Comparison of ENCODE assay signal across 25 cellular contexts in genomic region chr3:140008693-140008980, GRCh38.
"Had no signal": no experiment of that assay in that cellular context is flagged by ENCODE, and none has a peak within 500 bp of the region (broad histone marks: within the 10 kb centered on the region; RNA-seq: fewer than 3 reads in every experiment).

No MANE protein-coding gene starts in this region.

- H3K27me3 ChIP-seq: ascending aorta, brain microvascular endothelial cell, dorsolateral prefrontal cortex, gastrocnemius medialis, heart left ventricle, left lung, uterus had no signal

- FAIRE-seq: TTC549 had no signal

- DNase-seq: activated CD4-positive, alpha-beta memory T cell treated with anti-CD3 and anti-CD28 coated beads for 36 hours; activated CD4-positive, alpha-beta T cell treated with anti-CD3 and anti-CD28 coated beads, Interleukin-2, amount 10 ng/mL, durations not matched to agents 24 days and 14 days; activated CD4-positive, CD25-positive, alpha-beta regulatory T cell treated with anti-CD3 and anti-CD28 coated beads, Interleukin-2, amount 50 U/mL, for 72 hours; activated CD8-positive, alpha-beta memory T cell treated with anti-CD3 and anti-CD28 coated beads, Interleukin-2, amount 50 U/mL, for 4 hours; activated gamma-delta T cell; activated naive CD4-positive, alpha-beta T cell treated with anti-CD3 and anti-CD28 coated beads, Interleukin-2, amount 10 ng/mL, durations not matched to agents 7 days and 5 days; activated naive CD8-positive, alpha-beta T cell treated with anti-CD3 and anti-CD28 coated beads, Interleukin-2, amount 10 ng/mL, durations not matched to agents 7 days and 5 days; activated T-cell treated with anti-CD3 and anti-CD28 coated beads, Interleukin-2, amount 50 U/mL, for 24 hours; brain microvascular endothelial cell; effector memory CD4-positive, alpha-beta T cell; gastrocnemius medialis; heart left ventricle; kidney glomerular epithelial cell; left lung; stimulated activated CD4-positive, alpha-beta T cell treated with anti-CD3 and anti-CD28 coated beads, Interleukin-12 subunit alpha, Interleukin-12 subunit beta, amount 100 ng/mL, for 4 hours; stimulated activated CD4-positive, alpha-beta T cell treated with anti-CD3 and anti-CD28 coated beads, Interleukin-4, amount 100 ng/mL, for 1 hour; T-helper 9 cell; uterus had no signal

- H3K9me3 ChIP-seq: ascending aorta, gastrocnemius medialis, heart left ventricle, left lung, uterus had no signal

- H3K4me3 ChIP-seq: ascending aorta, coronary artery, dorsolateral prefrontal cortex, gastrocnemius medialis, heart left ventricle, left lung, lung, skin epidermis, uterus had no signal

- H3K4me1 ChIP-seq: ascending aorta, left lung, uterus had no signal

- ATAC-seq: gastrocnemius medialis, heart left ventricle, left lung, sciatic nerve had no signal

- H3K27ac ChIP-seq: ascending aorta, brain microvascular endothelial cell, coronary artery, gastrocnemius medialis, heart left ventricle, left lung, skin epidermis, uterus had no signal

- H3K36me3 ChIP-seq: ascending aorta, brain microvascular endothelial cell, gastrocnemius medialis, heart left ventricle, left lung, uterus had no signal
